In the genomic region with DNA sequence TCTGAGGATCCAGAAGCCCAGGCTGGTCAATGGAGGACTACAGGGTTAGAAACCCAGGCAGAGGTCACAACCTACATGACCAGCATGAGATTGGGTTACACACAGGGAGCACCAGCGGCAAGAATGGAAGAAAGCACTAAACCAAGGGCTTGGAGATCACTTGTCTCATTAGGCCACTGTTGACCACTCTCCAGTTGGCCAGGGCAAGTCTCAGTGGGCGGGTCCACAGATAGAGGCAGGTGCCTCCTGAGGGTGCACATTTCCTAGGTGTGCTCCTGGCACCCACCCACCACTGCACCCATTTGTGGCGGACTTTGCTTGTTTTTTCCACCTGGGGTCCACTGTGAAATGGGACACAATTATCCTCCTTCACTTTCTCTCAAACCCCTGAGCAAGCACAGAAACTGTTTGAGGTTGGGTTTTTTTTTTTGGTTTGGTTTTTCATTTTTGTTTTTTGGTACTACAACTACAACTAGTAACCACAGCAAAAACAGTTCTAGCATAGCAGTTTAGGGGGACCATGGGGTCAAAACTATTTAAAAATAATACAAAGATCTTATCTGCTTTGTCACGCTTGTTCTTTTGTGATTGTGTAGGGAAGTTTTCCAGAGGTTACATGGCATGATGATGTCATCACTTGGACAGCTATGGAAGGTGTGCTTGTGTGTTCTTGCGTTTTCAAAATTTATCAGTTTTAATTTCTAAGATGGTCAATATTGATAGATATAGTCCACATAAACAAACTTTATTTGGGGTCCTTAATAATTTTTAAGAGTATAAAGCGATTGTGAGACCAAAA, we compare ENCODE assay signal across 28 cellular contexts. TPM values are rescaled to one million over a fixed set of nuclear protein-coding genes. Genes with fewer than 3 reads are reported as not detected.
DNase-seq lines count a peak whose midpoint lies in the region; ATAC-seq, FAIRE-seq and TF ChIP-seq lines count a peak whose summit lies in the region.
"Had no signal": no experiment of that assay in that cellular context is flagged by ENCODE, and none has a peak within 500 bp of the region (broad histone marks: within the 10 kb centered on the region; RNA-seq: fewer than 3 reads in every experiment).

No MANE protein-coding gene starts in this region.

- H3K4me1 Mint-ChIP-seq in progenitor cell of endocrine pancreas (ENCODE audit: low read depth), result peaks cover 6% of the 10 kb centered on the region

- H3K36me3 Mint-ChIP-seq in progenitor cell of endocrine pancreas (ENCODE audit: insufficient read depth), result peaks cover 9% of the 10 kb centered on the region

- H3K4me3 Mint-ChIP-seq in progenitor cell of endocrine pancreas (ENCODE audit: low read depth), result no peak overlapping the region
- H3K4me3 Mint-ChIP-seq: activated CD4-positive, alpha-beta T cell treated with anti-CD3 and anti-CD28 coated beads for 36 hours; CD4-positive, CD25-positive, alpha-beta regulatory T cell; stimulated activated naive CD8-positive, alpha-beta T cell treated with anti-CD3 and anti-CD28 coated beads, Interleukin-15, Interleukin-2, amounts not matched to agents 100 ng/mL and 50 ng/mL, for 24 hours had no signal

- peaks cover 3% of the 10 kb centered on the region for H3K27me3 Mint-ChIP-seq in progenitor cell of endocrine pancreas
- H3K27me3 Mint-ChIP-seq: activated CD4-positive, alpha-beta T cell treated with anti-CD3 and anti-CD28 coated beads for 36 hours; CD4-positive, CD25-positive, alpha-beta regulatory T cell; stimulated activated naive CD8-positive, alpha-beta T cell treated with anti-CD3 and anti-CD28 coated beads, Interleukin-15, Interleukin-2, amounts not matched to agents 100 ng/mL and 50 ng/mL, for 24 hours had no signal

- H3K27me3 ChIP-seq in bronchial epithelial cell (ENCODE audit: control insufficient read depth, insufficient read depth, low read length), result no peaks in the 10 kb centered on the region
- H3K27me3 ChIP-seq: right lobe of liver had no signal

- H3K36me3 ChIP-seq in bronchial epithelial cell (ENCODE audit: control insufficient read depth, insufficient read depth, low read length), result no peaks in the 10 kb centered on the region

- peak; percentile 51 for ATAC-seq in GM21381 (IDR thresholded peaks at IDR 0.05; ENCODE audit: unreplicated experiment)
- no peak for ATAC-seq in HG02938 (IDR thresholded peaks at IDR 0.05; ENCODE audit: unreplicated experiment)
- ATAC-seq: activated CD4-positive, alpha-beta T cell treated with anti-CD3 and anti-CD28 coated beads for 36 hours; lower lobe of right lung; mucosa of descending colon; right lobe of liver had no signal

- DNase-seq in M059J (ENCODE audit: low read depth), result peak; percentile 33
- peak; percentile 24 for DNase-seq in bronchial epithelial cell (ENCODE audit: low read depth)
- DNase-seq in progenitor cell of endocrine pancreas (ENCODE audit: low spot score, unreplicated experiment), result no peak
- no peak for DNase-seq in NCI-H82 (lab: John Stamatoyannopoulos, UW)
- no peak for DNase-seq in UCSD-AML1 (lab: John Stamatoyannopoulos, UW; ENCODE audit: unreplicated experiment)
- DNase-seq: activated CD4-positive, alpha-beta T cell treated with anti-CD3 and anti-CD28 coated beads for 36 hours; activated naive CD4-positive, alpha-beta T cell treated with anti-CD3 and anti-CD28 coated beads, Interleukin-2, amount 50 U/mL, for 16 hours; activated T-cell treated with anti-CD3 and anti-CD28 coated beads, Interleukin-2, amount 50 U/mL, for 48 hours; CD4-positive, CD25-positive, alpha-beta regulatory T cell; DMS 273 treated with DMSO at 0.1 percent for 48 hours; islet precursor cell; lower lobe of right lung; mucosa of descending colon; NCI-H1105 treated with DMSO at 0.1 percent for 48 hours; NCI-H2029; NCI-H345; NCI-H774; PC-9; SHP77 treated with DMSO at 0.1 percent for 48 hours had no signal

- H3K4me3 ChIP-seq in bronchial epithelial cell (ENCODE audit: low read depth, low read length), result no peak overlapping the region
- H3K4me3 ChIP-seq: lower lobe of right lung, mucosa of descending colon, PC-9, right lobe of liver had no signal

- no peak for TF ChIP-seq CTCF in bronchial epithelial cell (IDR thresholded peaks at IDR 0.05; ENCODE audit: insufficient read depth, low read length, severe bottlenecking)
- TF ChIP-seq CTCF in progenitor cell of endocrine pancreas (IDR thresholded peaks at IDR 0.05; ENCODE audit: unreplicated experiment), result no peak

- no peak for FAIRE-seq in bronchial epithelial cell (lab: Jason Lieb, UNC)
- FAIRE-seq: endometrium, GM18507 had no signal

- H3K9me3 Mint-ChIP-seq in progenitor cell of endocrine pancreas (ENCODE audit: low read depth), result no peaks in the 10 kb centered on the region
- H3K9me3 Mint-ChIP-seq: CD4-positive, CD25-positive, alpha-beta regulatory T cell; stimulated activated naive CD8-positive, alpha-beta T cell treated with anti-CD3 and anti-CD28 coated beads, Interleukin-15, Interleukin-2, amounts not matched to agents 100 ng/mL and 50 ng/mL, for 24 hours had no signal

- H3K27ac Mint-ChIP-seq in progenitor cell of endocrine pancreas, result peak overlapping the region; percentile 13
- H3K27ac Mint-ChIP-seq: activated CD4-positive, alpha-beta T cell treated with anti-CD3 and anti-CD28 coated beads for 36 hours; CD4-positive, CD25-positive, alpha-beta regulatory T cell; stimulated activated naive CD8-positive, alpha-beta T cell treated with anti-CD3 and anti-CD28 coated beads, Interleukin-15, Interleukin-2, amounts not matched to agents 100 ng/mL and 50 ng/mL, for 24 hours had no signal

RNA-seq across cellular contexts. Expression of a gene that starts 6.1 kb away (rescaled TPM):
- total RNA-seq in M059J (2014; rRNA removed; shearing (Covaris generic)), result 4.4 and 7.6 TPM in 2 replicates
- total RNA-seq in bronchial epithelial cell (5.0 and 7.9 TPM in 2 replicates), progenitor cell of endocrine pancreas (17.0 and 23.4 TPM in 2 replicates)

RNA-seq across cellular contexts. Expression of a gene that starts 14.6 kb away (rescaled TPM):
- 0.86 and 2.3 TPM in 2 replicates for total RNA-seq in M059J (2014; rRNA removed; shearing (Covaris generic))
- total RNA-seq in bronchial epithelial cell (0.13 and 0.26 TPM in 2 replicates), progenitor cell of endocrine pancreas (2.9 and 3.2 TPM in 2 replicates)

RNA-seq across cellular contexts. Expression of a gene that starts 17.3 kb away (rescaled TPM):
- 53.5 and 92.9 TPM in 2 replicates for total RNA-seq in M059J (2014; rRNA removed; shearing (Covaris generic))
- total RNA-seq in bronchial epithelial cell, result 22.6 and 22.7 TPM in 2 replicates
- 37.7 and 41.5 TPM in 2 replicates for total RNA-seq in progenitor cell of endocrine pancreas

RNA-seq across cellular contexts. Expression of a gene that starts 31.0 kb away (rescaled TPM):
- not detected in 2 replicates for total RNA-seq in M059J (2014; rRNA removed; shearing (Covaris generic))
- total RNA-seq in bronchial epithelial cell (not detected in 2 replicates), progenitor cell of endocrine pancreas (not detected in 2 replicates)
- total RNA-seq: activated CD4-positive, alpha-beta T cell treated with anti-CD3 and anti-CD28 coated beads for 36 hours; cardiac septum; CD4-positive, CD25-positive, alpha-beta regulatory T cell; fibroblast of lung; H7; PC-9; right lobe of liver had no signal

RNA-seq across cellular contexts. Expression of a gene that starts 31.5 kb away (rescaled TPM):
- 1.9 and 4.2 TPM in 2 replicates for total RNA-seq in M059J (2014; rRNA removed; shearing (Covaris generic))
- total RNA-seq in bronchial epithelial cell (0.79 and 1.5 TPM in 2 replicates), progenitor cell of endocrine pancreas (24.1 and 25.4 TPM in 2 replicates)

Comparison
In these comparisons a context has a peak if more than half of its experiments do, and no peak if none do; other contexts are left out.
1. DNase-seq: peak in M059J (single experiment) and bronchial epithelial cell (single experiment); none in progenitor cell of endocrine pancreas (single experiment), NCI-H82 (single experiment) and UCSD-AML1 (single experiment).